ENCODE assay signal across 8 cellular contexts in the genomic region with DNA sequence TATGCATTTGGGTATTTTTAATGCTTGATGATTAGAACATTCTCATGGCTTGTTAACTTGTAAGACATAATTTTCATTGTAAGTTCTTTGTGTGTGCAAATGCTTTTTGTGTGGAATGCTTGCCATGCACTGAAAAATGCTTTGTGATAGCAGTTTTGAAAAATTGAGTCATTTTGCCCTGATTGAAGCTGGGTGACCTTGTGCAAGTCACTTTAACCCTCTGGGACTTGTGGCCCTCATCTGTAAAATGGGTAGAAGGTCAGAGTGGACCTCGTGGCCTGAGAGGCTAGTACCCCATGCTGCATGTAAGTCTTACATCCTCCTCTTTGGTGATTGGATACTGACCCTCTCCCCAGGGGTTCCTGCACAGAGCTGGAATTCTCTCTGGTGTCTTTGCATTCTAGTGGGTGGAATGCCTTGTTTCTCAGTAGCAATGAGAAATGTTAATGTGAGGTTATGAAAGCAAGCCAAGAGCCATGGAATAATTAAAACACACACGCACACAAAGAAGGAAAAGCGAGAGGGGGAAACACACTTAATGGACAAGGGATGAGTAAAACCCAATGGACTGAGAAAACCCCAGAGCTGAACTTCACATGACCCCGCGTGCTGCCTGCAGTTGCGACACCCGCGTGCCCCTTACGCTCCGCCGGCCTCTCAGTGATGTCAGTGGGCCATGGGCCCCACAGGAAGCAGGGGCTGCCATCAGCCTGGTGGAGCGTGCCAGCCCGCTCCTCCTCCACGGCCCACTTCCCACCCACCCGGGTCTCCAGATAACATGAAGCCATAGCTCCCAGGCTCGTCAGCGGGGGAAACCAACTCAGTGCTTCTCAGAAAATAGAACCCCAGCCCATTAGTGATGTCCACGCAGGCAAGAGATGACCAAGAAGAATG. TPM values are rescaled to one million over a fixed set of nuclear protein-coding genes. Genes with fewer than 3 reads are reported as not detected.
A peak's percentile ranks its signal among the peaks of the same experiment; 100 is the strongest.
DNase-seq lines count a peak whose midpoint lies in the region; ATAC-seq and TF ChIP-seq lines count a peak whose summit lies in the region.

No MANE protein-coding gene starts in this region.

- H3K9me3 Mint-ChIP-seq in central memory CD8-positive, alpha-beta T cell, result no peaks in the 10 kb centered on the region

- no peak for TF ChIP-seq CTCF in AG09319 (IDR thresholded peaks at IDR 0.05; ENCODE audit: low read depth, low read length)

- no peaks in the 10 kb centered on the region for H3K36me3 ChIP-seq in mucosa of rectum (ENCODE audit: control insufficient read depth in 2 of 2, insufficient read depth in 2 of 2, low read length in 2 of 2)

- H3K27ac ChIP-seq in mucosa of rectum (ENCODE audit: low read depth in 2 of 2, low read length in 2 of 2), result peak overlapping the region; percentile 37 to 45

- DNase-seq in AG09319 (ENCODE audit: extremely low read depth, low read depth) (peak; percentile 96), LHCN-M2 (ENCODE audit: low read depth) (peak; percentile 94), NCI-H1694 (lab: John Stamatoyannopoulos, UW) (no peak), NCI-H446 (lab: John Stamatoyannopoulos, UW) (no peak)
- DNase-seq in central memory CD8-positive, alpha-beta T cell (ENCODE audit: low spot score in 2 of 2), result no peak

- H3K4me1 ChIP-seq in mucosa of rectum (ENCODE audit: control insufficient read depth in 2 of 2, insufficient read depth in 2 of 2, low read length in 2 of 2), result peaks cover 32 to 52% of the 10 kb centered on the region in 2 donors

- peaks cover 82% of the 10 kb centered on the region for H3K4me1 Mint-ChIP-seq in central memory CD8-positive, alpha-beta T cell

- no peaks in the 10 kb centered on the region for H3K9me3 ChIP-seq in mucosa of rectum (ENCODE audit: control insufficient read depth in 2 of 2, low read length in 2 of 2)

- peak; percentile 82 for ATAC-seq in GM19463 (IDR thresholded peaks at IDR 0.05; ENCODE audit: unreplicated experiment)
- ATAC-seq in central memory CD8-positive, alpha-beta T cell (replicated peaks; ENCODE audit: extremely low read depth, poor library complexity, severe bottlenecking), result no peak
- no peak for ATAC-seq in GM21390 (IDR thresholded peaks at IDR 0.05; ENCODE audit: unreplicated experiment)

- H3K4me3 Mint-ChIP-seq in central memory CD8-positive, alpha-beta T cell, result peak overlapping the region; percentile 72

- H3K27me3 Mint-ChIP-seq in central memory CD8-positive, alpha-beta T cell, result no peaks in the 10 kb centered on the region

- H3K27ac Mint-ChIP-seq in central memory CD8-positive, alpha-beta T cell (ENCODE audit: low read depth), result no peak overlapping the region

- peaks cover 3% of the 10 kb centered on the region for H3K36me3 Mint-ChIP-seq in central memory CD8-positive, alpha-beta T cell (ENCODE audit: insufficient read depth)

- H3K4me3 ChIP-seq in mucosa of rectum (ENCODE audit: low read length in 2 of 2), result no peak overlapping the region

- no peaks in the 10 kb centered on the region for H3K27me3 ChIP-seq in mucosa of rectum (ENCODE audit: control insufficient read depth in 2 of 2, insufficient read depth in 2 of 2, low read length in 2 of 2)

- H3K9ac ChIP-seq in mucosa of rectum (ENCODE audit: low read depth in 1 of 2, low read length in 2 of 2), result no peak overlapping the region

RNA-seq across cellular contexts. Expression of a gene that starts 44.0 kb away (rescaled TPM):
- total RNA-seq in LHCN-M2 (2014; rRNA removed), result 18.2 and 35.4 TPM in 2 replicates
- 43.2 TPM for polyA plus RNA-seq in LHCN-M2 (2012)

Comparison
In these comparisons a context has a peak if more than half of its experiments do, and no peak if none do; other contexts are left out.
1. DNase-seq: peak in AG09319 (single experiment) and LHCN-M2 (single experiment); none in central memory CD8-positive, alpha-beta T cell (0 of 2), NCI-H1694 (single experiment) and NCI-H446 (0 of 2).